In genomic region chr1:145991799-145992412, GRCh38 we compare ENCODE assay signal across 9 cellular contexts. TPM values are rescaled to one million over a fixed set of nuclear protein-coding genes. Genes with fewer than 3 reads are reported as not detected.
DNase-seq lines count a peak whose midpoint lies in the region; ATAC-seq and TF ChIP-seq lines count a peak whose summit lies in the region.
"Had no signal": no experiment of that assay in that cellular context is flagged by ENCODE, and none has a peak within 500 bp of the region (broad histone marks: within the 10 kb centered on the region; RNA-seq: fewer than 3 reads in every experiment).

No MANE protein-coding gene starts in this region.

- H3K4me3 ChIP-seq in fibroblast of pulmonary artery (replicated peaks; ENCODE audit: low read depth, low read length) (peak overlapping the region; percentile 98), psoas muscle (peak overlapping the region; percentile 80)

- intact Hi-C loops in psoas muscle (cut with DNase I): no loop called here

- H3K27ac ChIP-seq in psoas muscle: peak overlapping the region; percentile 98

- peaks cover 10% of the 10 kb centered on the region for H3K4me1 ChIP-seq in psoas muscle

- H3K9me3 ChIP-seq in psoas muscle: no peaks in the 10 kb centered on the region

- no peaks in the 10 kb centered on the region for H3K27me3 Mint-ChIP-seq in T-cell

- ATAC-seq in T-cell (replicated peaks in 1 of 4): no peak
- ATAC-seq in psoas muscle: peak; percentile 21 to 31 (median 29)
- no peak for ATAC-seq in HG02852 (IDR thresholded peaks at IDR 0.05; ENCODE audit: unreplicated experiment)

- H3K9me3 Mint-ChIP-seq in T-cell: no peaks in the 10 kb centered on the region

- peaks cover 24 to 39% of the 10 kb centered on the region in 2 donors for H3K36me3 ChIP-seq in psoas muscle (ENCODE audit: insufficient read depth in 1 of 2, low read depth in 1 of 2)

- peaks cover 48% of the 10 kb centered on the region for H3K36me3 Mint-ChIP-seq in T-cell

- peak overlapping the region; percentile 59 to 98 (median 98) for H3K4me3 Mint-ChIP-seq in T-cell

- peak; percentile 43 for TF ChIP-seq POLR2A in GM15510 (IDR thresholded peaks at IDR 0.05; ENCODE audit: borderline replicate concordance, extremely low read depth, insufficient read length)

- no peak for TF ChIP-seq CTCF in fibroblast of pulmonary artery (IDR thresholded peaks at IDR 0.05; ENCODE audit: low read length, missing control alignments)
- TF ChIP-seq CTCF in psoas muscle (IDR thresholded peaks at IDR 0.05): no peak

- POLR2A ChIA-PET in T-cell (lab: Charles Lee): interaction anchor here (0.6 to 1.0 kb wide), 5 partner anchors 12 to 35 kb away, joined by 3 to 4 read pairs (median 3); partner anchors contain the start of genes ANKRD34A (in 1 of the 2) and POLR3GL (in 1 of the 2)

- H3K4me1 Mint-ChIP-seq in T-cell: peaks cover 57 to 67% (median 66%) of the 10 kb centered on the region in 3 donors

- peak in 2 of 34 experiments; percentile 50 to 59 for DNase-seq in T-cell
- no peak for DNase-seq in fibroblast of pulmonary artery (ENCODE audit: low read depth)
- peak; percentile 36 to 67 for DNase-seq in psoas muscle
- no peak for DNase-seq in NCI-H2196 treated with DMSO at 0.1 percent for 48 hours (lab: John Stamatoyannopoulos, UW; ENCODE audit: unreplicated experiment)
- DNase-seq in globus pallidus (ENCODE audit: low spot score): no peak
- DNase-seq in activated CD8-positive, alpha-beta memory T cell treated with anti-CD3 and anti-CD28 coated beads, Interleukin-2, amount 50 U/mL, for 4 hours: no peak
- DNase-seq: activated CD4-positive, alpha-beta T cell treated with anti-CD3 and anti-CD28 coated beads for 4 hours had no signal

- CTCF ChIA-PET in T-cell (lab: Charles Lee): interaction anchor here in 1 of 2 donors (1.1 to 9.6 kb wide), 3 partner anchors 10 to 14 kb away, joined by 3 to 93 read pairs (median 7); no protein-coding TSS in a partner anchor

- 16 to 32% (median 20%) methylated on average over 9 of the region's 9 CpGs for WGBS in psoas muscle, 3 donors

- H3K27ac Mint-ChIP-seq in T-cell: peak overlapping the region; percentile 98 to 99

- H3K27me3 ChIP-seq in psoas muscle (ENCODE audit: insufficient read depth in 3 of 3, low read length in 2 of 3): no peaks in the 10 kb centered on the region

RNA-seq across cellular contexts. Expression of gene TXNIP, which starts 4.5 kb away (rescaled TPM):
- total RNA-seq in T-cell: 1,000 to 10,000 TPM in 1 of 5 donors, 100 to 1,000 TPM in 4; 721 to 2,117 (median 773) TPM
- 1,000 to 10,000 TPM in 3 of 4 donors, 100 to 1,000 TPM in 1; 887 to 2,747 (median 1,374) TPM for total RNA-seq in psoas muscle
- polyA plus RNA-seq in psoas muscle: 1,000 to 10,000 TPM; 1,253 to 1,929 (median 1,863) TPM

RNA-seq across cellular contexts. Expression of gene POLR3GL, which starts 27.4 kb away (rescaled TPM):
- total RNA-seq in T-cell: 10 to 100 TPM; 30.9 to 41.7 (median 38.3) TPM
- total RNA-seq in psoas muscle: 10 to 100 TPM; 30.5 to 62.5 (median 48.9) TPM
- polyA plus RNA-seq in psoas muscle: 100 to 1,000 TPM in 1 of 3 donors, 10 to 100 TPM in 2; 59.9 to 139 (median 98.1) TPM

RNA-seq across cellular contexts. Expression of gene ANKRD34A, which starts 27.5 kb away (rescaled TPM):
- total RNA-seq in T-cell: 1 to 10 TPM in 3 of 5 donors, under 1 TPM in 2; 0.68 to 3.5 (median 1.7) TPM
- 10 to 100 TPM in 1 of 4 donors, 1 to 10 TPM in 2, under 1 TPM in 1; 0.42 to 12.3 (median 4.9) TPM for total RNA-seq in psoas muscle
- polyA plus RNA-seq in psoas muscle: 10 to 100 TPM in 1 of 3 donors, 1 to 10 TPM in 2; 6.6 to 14.7 (median 7.4) TPM

RNA-seq across cellular contexts. Expression of gene HJV, which starts 29.6 kb away (rescaled TPM):
- total RNA-seq in T-cell: not detected
- total RNA-seq in psoas muscle: 100 to 1,000 TPM; 240 to 354 (median 317) TPM
- 100 to 1,000 TPM in 2 of 3 donors, 10 to 100 TPM in 1; 38.1 to 314 (median 168) TPM for polyA plus RNA-seq in psoas muscle

RNA-seq across cellular contexts. Expression of gene LIX1L, which starts 34.1 kb away (rescaled TPM):
- total RNA-seq in T-cell: 10 to 100 TPM; 43.4 to 74.4 (median 64.2) TPM
- 10 to 100 TPM; 14.6 to 59.7 (median 38.0) TPM for total RNA-seq in psoas muscle
- 10 to 100 TPM; 23.5 to 36.9 (median 28.1) TPM for polyA plus RNA-seq in psoas muscle

Comparison
In these comparisons a context has a peak if more than half of its experiments do, and no peak if none do; other contexts are left out.
1. ATAC-seq: peak in psoas muscle (4 of 4); none in T-cell (0 of 4) and HG02852 (single experiment).
2. DNase-seq: peak in psoas muscle (2 of 2); none in fibroblast of pulmonary artery (single experiment), NCI-H2196 treated with DMSO at 0.1 percent for 48 hours (single experiment), globus pallidus (single experiment) and activated CD8-positive, alpha-beta memory T cell treated with anti-CD3 and anti-CD28 coated beads, Interleukin-2, amount 50 U/mL, for 4 hours (single experiment).